30 cellular contexts compared by ENCODE assay signal in genomic region chr22:45276507-45276906, GRCh38. TPM values are rescaled to one million over a fixed set of nuclear protein-coding genes. Genes with fewer than 3 reads are reported as not detected.
DNase-seq lines count a peak whose midpoint lies in the region; ATAC-seq, FAIRE-seq and TF ChIP-seq lines count a peak whose summit lies in the region.
"Had no signal": no experiment of that assay in that cellular context is flagged by ENCODE, and none has a peak within 500 bp of the region (broad histone marks: within the 10 kb centered on the region; RNA-seq: fewer than 3 reads in every experiment).

No MANE protein-coding gene starts in this region.

- H3K27ac ChIP-seq in HepG2 (ENCODE audit: extremely low read length, insufficient read depth, low read length), result peak overlapping the region; percentile 50
- no peak overlapping the region for H3K27ac ChIP-seq in right lobe of liver
- no peak overlapping the region for H3K27ac ChIP-seq in IMR-90 (ENCODE audit: insufficient read depth, low read length)
- H3K27ac ChIP-seq in substantia nigra (ENCODE audit: low read depth, low read length, poor library complexity, severe bottlenecking), result no peak overlapping the region
- no peak overlapping the region for H3K27ac ChIP-seq in adrenal gland
- H3K27ac ChIP-seq: BLaER1 had no signal

- H4K8ac ChIP-seq in IMR-90 (ENCODE audit: low read depth in 2 of 2, low read length in 2 of 2), result no peak overlapping the region

- dilution Hi-C loops in IMR-90 (cut with HindIII; ENCODE audit: low sequenced_read_pairs, unreplicated experiment), result no loop called here

- H3K4me1 ChIP-seq in HepG2 (ENCODE audit: insufficient read depth, low read length), result peaks cover 99% of the 10 kb centered on the region
- no peaks in the 10 kb centered on the region for H3K4me1 ChIP-seq in right lobe of liver
- H3K4me1 ChIP-seq in IMR-90 (ENCODE audit: control insufficient read depth, insufficient read depth, low read length), result peaks cover 12% of the 10 kb centered on the region
- peaks cover 0 to 11% of the 10 kb centered on the region in 2 donors for H3K4me1 ChIP-seq in adrenal gland (replicated peaks in 1 of 2)
- H3K4me1 ChIP-seq: BE2C had no signal

- no peak overlapping the region for H3K9ac ChIP-seq in HepG2 (ENCODE audit: insufficient read depth, low read depth, low read length)
- H3K9ac ChIP-seq in IMR-90 (ENCODE audit: low read depth, low read length), result no peak overlapping the region
- H3K9ac ChIP-seq: BLaER1 had no signal

- H3K4me3 ChIP-seq in HepG2 (replicated peaks in 1 of 3; ENCODE audit: insufficient read depth in 1 of 3, low read depth in 2 of 3, low read length in 3 of 3) (no peak overlapping the region), right lobe of liver (no peak overlapping the region), IMR-90 (ENCODE audit: insufficient read depth, low read depth, low read length) (no peak overlapping the region), adrenal gland (no peak overlapping the region)
- H3K4me3 ChIP-seq: BLaER1, GM12878 had no signal

- no peak for TF ChIP-seq EP300 in HepG2 (IDR thresholded peaks at IDR 0.05; ENCODE audit: low read depth in 2 of 2, low read length in 2 of 2)
- TF ChIP-seq EP300 in HepG2 (CRISPR knock-in tag; IDR thresholded peaks at IDR 0.05; ENCODE audit: borderline replicate concordance), result no peak

- BruUV-seq in HepG2 (replicated peaks; lab: Mats Ljungman, UMichigan) (no TSS peak), IMR-90 (replicated peaks; lab: Mats Ljungman, UMichigan) (no TSS peak)

- POLR2A ChIA-PET in HepG2 (lab: Yijun Ruan, JAX) (no interaction called here), IMR-90 (lab: Charles Lee; ENCODE audit: unreplicated experiment) (no interaction called here)

- H3K27me3 ChIP-seq in HepG2 (ENCODE audit: control insufficient read depth in 1 of 2, insufficient read depth in 2 of 2, low read length in 2 of 2) (no peaks in the 10 kb centered on the region), right lobe of liver (no peaks in the 10 kb centered on the region), IMR-90 (ENCODE audit: control insufficient read depth, insufficient read depth, low read length) (no peaks in the 10 kb centered on the region; the same call in 1 of the 2 replicates), adrenal gland (no peaks in the 10 kb centered on the region)
- H3K27me3 ChIP-seq: BE2C, BLaER1 had no signal

- no peaks in the 10 kb centered on the region for H3K9me1 ChIP-seq in IMR-90 (ENCODE audit: insufficient read depth, low read length)

- H4K20me1 ChIP-seq in HepG2 (ENCODE audit: insufficient read depth, low read length) (no peaks in the 10 kb centered on the region), IMR-90 (ENCODE audit: insufficient read depth, low read length) (no peaks in the 10 kb centered on the region)
- H4K20me1 ChIP-seq: BLaER1 had no signal

- no peak overlapping the region for H2BK15ac ChIP-seq in IMR-90 (ENCODE audit: low read depth, low read length)

- H2AFZ ChIP-seq in HepG2 (ENCODE audit: low read length), result no peak overlapping the region
- H2AFZ ChIP-seq in IMR-90 (replicated peaks; ENCODE audit: low read length, poor library complexity), result no peak overlapping the region

- no peak overlapping the region for H2BK120ac ChIP-seq in IMR-90 (ENCODE audit: low read depth, low read length)

- 94% methylated on average over 3 of the region's 10 CpGs for WGBS in HepG2 (ENCODE audit: low lambda C conversion rate)
- WGBS in right lobe of liver (ENCODE audit: insufficient coverage, low coverage, low lambda C conversion rate, missing lambda C conversion rate), result 63% methylated on average over 1 of the region's 10 CpGs
- 100% methylated on average over 2 of the region's 10 CpGs; no CpG with 5 or more reads in 1 of the 2 experiments for WGBS in IMR-90 (ENCODE audit: extremely low coverage in 2 of 2, insufficient read length in 1 of 2), 2 experiments
- 78 to 85% (median 82%) methylated on average over 4 to 10 of the region's 10 CpGs for WGBS in adrenal gland, 4 donors

- no peak overlapping the region for H2BK20ac ChIP-seq in IMR-90 (ENCODE audit: low read depth, low read length)

- no peak overlapping the region for H3K18ac ChIP-seq in IMR-90 (ENCODE audit: low read depth, low read length)

- intact Hi-C loops in HepG2 (cut with micrococcal nuclease; ENCODE audit: unreplicated experiment) (no loop called here), right lobe of liver (cut with DNase I) (loop anchor here in 1 of 2 donors (10.0 kb wide), 1 partner anchor 278 kb away; no protein-coding TSS in a partner anchor), IMR-90 (cut with micrococcal nuclease) (no loop called here), adrenal gland (cut with DNase I) (no loop called here)

- TF ChIP-seq RAD21 in HepG2 (CRISPR knock-in tag; IDR thresholded peaks at IDR 0.05), result no peak
- no peak for TF ChIP-seq RAD21 in IMR-90 (IDR thresholded peaks at IDR 0.05; ENCODE audit: low read length)

- H3K4me2 ChIP-seq in HepG2 (ENCODE audit: low read depth, low read length) (no peak overlapping the region), IMR-90 (ENCODE audit: low read depth, low read length) (no peak overlapping the region)
- H3K4me2 ChIP-seq: BLaER1 had no signal

- FAIRE-seq in HepG2 (lab: Jason Lieb, UNC), result no peak
- peak; percentile 59 for FAIRE-seq in urothelium cell line (lab: Jason Lieb, UNC)
- FAIRE-seq: A204.1, GM12878, GM12892, GM18507 had no signal

- no peak overlapping the region; the same call in 1 of the 2 replicates for H3K4ac ChIP-seq in IMR-90 (ENCODE audit: low read depth, low read length)

- TF ChIP-seq CTCF in HepG2 (CRISPR knock-in tag; IDR thresholded peaks at IDR 0.05), result no peak
- TF ChIP-seq CTCF in right lobe of liver (IDR thresholded peaks at IDR 0.05), result no peak
- no peak for TF ChIP-seq CTCF in IMR-90 (conservative IDR thresholded peaks at IDR 0.05; ENCODE audit: low read depth, low read length)
- no peak for TF ChIP-seq CTCF in adrenal gland (IDR thresholded peaks at IDR 0.05)

- H4K5ac ChIP-seq in IMR-90 (ENCODE audit: low read depth, low read length), result no peak overlapping the region

- TF ChIP-seq POLR2A in HepG2 (IDR thresholded peaks at IDR 0.05; ENCODE audit: insufficient read depth in 1 of 2, low read depth in 2 of 2, low read length in 2 of 2), result no peak
- TF ChIP-seq POLR2A in right lobe of liver (IDR thresholded peaks at IDR 0.05), result no peak
- TF ChIP-seq POLR2A in IMR-90 (IDR thresholded peaks at IDR 0.05; ENCODE audit: low read depth, low read length), result no peak
- no peak for TF ChIP-seq POLR2A in adrenal gland (IDR thresholded peaks at IDR 0.05)

- H3K23ac ChIP-seq in IMR-90 (ENCODE audit: low read depth, low read length), result no peak overlapping the region

- no peak overlapping the region for H3K56ac ChIP-seq in IMR-90 (ENCODE audit: extremely low read depth, insufficient read depth, low read length)

- no peaks in the 10 kb centered on the region for H3K9me3 ChIP-seq in HepG2 (ENCODE audit: low read length)
- no peaks in the 10 kb centered on the region for H3K9me3 ChIP-seq in right lobe of liver
- H3K9me3 ChIP-seq in IMR-90 (ENCODE audit: control insufficient read depth, insufficient read depth, low read length), result no peaks in the 10 kb centered on the region
- H3K9me3 ChIP-seq in adrenal gland (replicated peaks in 1 of 3), result no peaks in the 10 kb centered on the region
- H3K9me3 ChIP-seq: BE2C, BLaER1 had no signal

- no peak overlapping the region for H2AK9ac ChIP-seq in IMR-90 (replicated peaks; ENCODE audit: low read depth, low read length, poor library complexity)

- no peak overlapping the region for H2BK5ac ChIP-seq in IMR-90 (ENCODE audit: low read depth, low read length, poor library complexity, severe bottlenecking)

- ATAC-seq in HepG2 (no peak), right lobe of liver (no peak), IMR-90 (ENCODE audit: low read depth) (no peak)
- ATAC-seq: CD8-positive, alpha-beta T cell; GM12878 had no signal

- CTCF ChIA-PET in HepG2 (lab: Yijun Ruan, JAX; ENCODE audit: low intra/inter-chr PET ratio, low total read pairs) (no interaction called here), IMR-90 (lab: Yijun Ruan, JAX) (no interaction called here)

- H2AK5ac ChIP-seq in IMR-90 (ENCODE audit: low read depth, low read length), result peak overlapping the region; percentile 16; the same call in 1 of the 2 replicates

- no peaks in the 10 kb centered on the region for H3K79me1 ChIP-seq in IMR-90 (ENCODE audit: low read depth in 1 of 2, low read length in 2 of 2)

- H3K36me3 ChIP-seq in HepG2 (replicated peaks in 1 of 2; ENCODE audit: control insufficient read depth in 1 of 2, insufficient read depth in 2 of 2, low read length in 2 of 2) (no peaks in the 10 kb centered on the region), right lobe of liver (no peaks in the 10 kb centered on the region), IMR-90 (ENCODE audit: control insufficient read depth, insufficient read depth, low read length) (no peaks in the 10 kb centered on the region), adrenal gland (replicated peaks in 1 of 2) (no peaks in the 10 kb centered on the region)
- H3K36me3 ChIP-seq: BE2C, BLaER1 had no signal

- H3K79me2 ChIP-seq in HepG2 (ENCODE audit: insufficient read depth, low read length), result no peaks in the 10 kb centered on the region

- H3K14ac ChIP-seq in IMR-90 (replicated peaks; ENCODE audit: low read depth, low read length), result no peak overlapping the region

- in situ Hi-C loops in HepG2 (cut with HindIII; ENCODE audit: extremely low pct_ligation_motif_present, low pct_unique_long_range_greater_than_20kb), result no loop called here
- in situ Hi-C loops in IMR-90 (cut with MboI; ENCODE audit: low sequenced_read_pairs), result no loop called here

- H4K91ac ChIP-seq in IMR-90 (ENCODE audit: insufficient read depth, low read depth, low read length), result no peak overlapping the region

- no peak for DNase-seq in HepG2 (ENCODE audit: low spot score)
- no peak for DNase-seq in right lobe of liver
- DNase-seq in IMR-90, result no peak
- peak; percentile 51 for DNase-seq in islet precursor cell
- no peak for DNase-seq in urothelium cell line (ENCODE audit: low spot score)
- DNase-seq in substantia nigra (lab: John Stamatoyannopoulos, UW), result no peak
- no peak for DNase-seq in adrenal gland
- DNase-seq in NCI-H1417 (lab: John Stamatoyannopoulos, UW), result no peak
- DNase-seq: 8988T; ACHN; BE2C; C1 segment of cervical spinal cord; CD4-positive, alpha-beta T cell; CD8-positive, alpha-beta T cell; DMS 273 treated with DMSO at 0.1 percent for 48 hours; DMS153; DMS53; DMS79; DND-41; EL; GDM1 had no signal

RNA-seq across cellular contexts. Expression of gene UPK3A, which starts 8.2 kb away (rescaled TPM):
- 10.0 and 10.5 TPM in 2 replicates for total RNA-seq in HepG2 (2016; rRNA removed; fragmentation: Illumina TruSeq; extraction: Trizol)
- total RNA-seq in HepG2 (2016; cell fraction: cytosol; rRNA removed; fragmentation: Illumina TruSeq; extraction: Trizol; ENCODE audit: low read depth), result 9.4 and 11.8 TPM in 2 replicates
- total RNA-seq in HepG2 (2016; cell fraction: insoluble cytoplasmic fraction; rRNA removed; fragmentation: Illumina TruSeq; extraction: Trizol), result 9.5 and 11.5 TPM in 2 replicates
- total RNA-seq in HepG2 (2016; cell fraction: membrane; rRNA removed; fragmentation: Illumina TruSeq; extraction: Trizol), result 10.2 and 12.3 TPM in 2 replicates
- 3.3 and 4.2 TPM in 2 replicates for total RNA-seq in HepG2 (2016; cell fraction: nucleus; rRNA removed; fragmentation: Illumina TruSeq; extraction: Trizol)
- polyA plus RNA-seq in HepG2 (2011; rRNA removed), result 12.2 and 13.8 TPM in 2 replicates
- 10.6 and 20.2 TPM in 2 replicates for polyA plus RNA-seq in HepG2 (2011; cell fraction: cytosol; rRNA removed)
- polyA plus RNA-seq in HepG2 (2011; cell fraction: nucleus; rRNA removed), result 5.9 and 7.2 TPM in 2 replicates
- polyA plus RNA-seq in HepG2 (2012), result 4.3 and 11.1 TPM in 2 replicates
- polyA plus RNA-seq in HepG2 (2016; cell fraction: cytosol; fragmentation: Illumina TruSeq; extraction: Trizol; ENCODE audit: low read depth), result 14.1 and 18.5 TPM in 2 replicates
- 14.2 and 18.6 TPM in 2 replicates for polyA plus RNA-seq in HepG2 (2016; cell fraction: insoluble cytoplasmic fraction; fragmentation: Illumina TruSeq; extraction: Trizol; ENCODE audit: low read depth)
- polyA plus RNA-seq in HepG2 (2016; cell fraction: membrane; fragmentation: Illumina TruSeq; extraction: Trizol; ENCODE audit: low read depth), result 13.4 and 14.9 TPM in 2 replicates
- polyA plus RNA-seq in HepG2 (2016; cell fraction: nucleus; fragmentation: Illumina TruSeq; extraction: Trizol; ENCODE audit: insufficient read depth, low read depth), result 12.3 and 12.7 TPM in 2 replicates
- polyA minus RNA-seq in HepG2 (2011; rRNA and poly(A)+ RNA removed; ENCODE audit: low replicate concordance), result 30.1 TPM in 1 of 2 replicates, not detected in the other
- 3.4 and 3.6 TPM in 2 replicates for polyA minus RNA-seq in HepG2 (2011; cell fraction: cytosol; rRNA and poly(A)+ RNA removed)
- polyA minus RNA-seq in HepG2 (2011; cell fraction: nucleus; rRNA and poly(A)+ RNA removed), result 2.2 and 3.2 TPM in 2 replicates
- not detected for total RNA-seq in right lobe of liver
- not detected in 2 replicates for total RNA-seq in IMR-90 (2012; rRNA removed)
- not detected in 2 replicates for polyA plus RNA-seq in IMR-90 (2012; rRNA removed)
- not detected in 2 replicates for polyA plus RNA-seq in IMR-90 (2012; cell fraction: cytosol; rRNA removed)
- polyA plus RNA-seq in IMR-90 (2012; cell fraction: nucleus; rRNA removed; ENCODE audit: low replicate concordance), result not detected in 2 replicates
- total RNA-seq in adrenal gland, result not detected
- polyA plus RNA-seq in adrenal gland, result under 1 TPM in 1 of 3 donors, not detected in 2; 0.17 TPM
- total RNA-seq: A673; CD4-positive, alpha-beta T cell; CD8-positive, alpha-beta T cell; Daoy; G401; GM12878 had no signal
- polyA plus RNA-seq: AG04450, GM12878 had no signal

RNA-seq across cellular contexts. Expression of gene FAM118A, which starts 33.2 kb away (rescaled TPM):
- 26.4 and 36.7 TPM in 2 replicates for total RNA-seq in HepG2 (2016; rRNA removed; fragmentation: Illumina TruSeq; extraction: Trizol)
- 28.0 and 29.8 TPM in 2 replicates for total RNA-seq in HepG2 (2016; cell fraction: cytosol; rRNA removed; fragmentation: Illumina TruSeq; extraction: Trizol; ENCODE audit: low read depth)
- total RNA-seq in HepG2 (2016; cell fraction: insoluble cytoplasmic fraction; rRNA removed; fragmentation: Illumina TruSeq; extraction: Trizol), result 25.8 and 32.7 TPM in 2 replicates
- 21.5 TPM in 2 replicates for total RNA-seq in HepG2 (2016; cell fraction: membrane; rRNA removed; fragmentation: Illumina TruSeq; extraction: Trizol)
- total RNA-seq in HepG2 (2016; cell fraction: nucleus; rRNA removed; fragmentation: Illumina TruSeq; extraction: Trizol), result 34.3 and 41.9 TPM in 2 replicates
- polyA plus RNA-seq in HepG2 (2011; rRNA removed), result 48.2 TPM in 2 replicates
- 24.5 and 25.4 TPM in 2 replicates for polyA plus RNA-seq in HepG2 (2011; cell fraction: cytosol; rRNA removed)
- polyA plus RNA-seq in HepG2 (2011; cell fraction: nucleus; rRNA removed), result 91.1 and 92.6 TPM in 2 replicates
- 34.1 and 39.4 TPM in 2 replicates for polyA plus RNA-seq in HepG2 (2012)
- polyA plus RNA-seq in HepG2 (2016; cell fraction: cytosol; fragmentation: Illumina TruSeq; extraction: Trizol; ENCODE audit: low read depth), result 8.3 and 8.5 TPM in 2 replicates
- 26.6 and 30.9 TPM in 2 replicates for polyA plus RNA-seq in HepG2 (2016; cell fraction: insoluble cytoplasmic fraction; fragmentation: Illumina TruSeq; extraction: Trizol; ENCODE audit: low read depth)
- polyA plus RNA-seq in HepG2 (2016; cell fraction: membrane; fragmentation: Illumina TruSeq; extraction: Trizol; ENCODE audit: low read depth), result 15.4 and 16.9 TPM in 2 replicates
- 87.6 and 89.2 TPM in 2 replicates for polyA plus RNA-seq in HepG2 (2016; cell fraction: nucleus; fragmentation: Illumina TruSeq; extraction: Trizol; ENCODE audit: insufficient read depth, low read depth)
- 15.6 and 49.1 TPM in 2 replicates for polyA minus RNA-seq in HepG2 (2011; rRNA and poly(A)+ RNA removed; ENCODE audit: low replicate concordance)
- polyA minus RNA-seq in HepG2 (2011; cell fraction: cytosol; rRNA and poly(A)+ RNA removed), result 12.3 and 12.7 TPM in 2 replicates
- 57.0 and 67.1 TPM in 2 replicates for polyA minus RNA-seq in HepG2 (2011; cell fraction: nucleus; rRNA and poly(A)+ RNA removed)
- total RNA-seq in right lobe of liver, result 10 to 100 TPM in 4 of 6 experiments, 1 to 10 TPM in 2; 5.6 to 43.0 (median 17.3) TPM
- total RNA-seq in IMR-90 (2012; rRNA removed), result 15.8 and 20.6 TPM in 2 replicates
- 83.4 and 95.6 TPM in 2 replicates for polyA plus RNA-seq in IMR-90 (2012; rRNA removed)
- 27.4 and 66.8 TPM in 2 replicates for polyA plus RNA-seq in IMR-90 (2012; cell fraction: cytosol; rRNA removed)
- 778 and 1,218 TPM in 2 replicates for polyA plus RNA-seq in IMR-90 (2012; cell fraction: nucleus; rRNA removed; ENCODE audit: low replicate concordance)
- 10 to 100 TPM in 7 of 8 donors, 1 to 10 TPM in 1; 6.8 to 47.6 (median 13.0) TPM for total RNA-seq in adrenal gland
- polyA plus RNA-seq in adrenal gland, result 100 to 1,000 TPM in 1 of 3 donors, 10 to 100 TPM in 2; 28.1 to 101 (median 28.7) TPM

RNA-seq across cellular contexts. Expression of gene KIAA0930, which starts 35.8 kb away (rescaled TPM):
- total RNA-seq in HepG2 (2016; rRNA removed; fragmentation: Illumina TruSeq; extraction: Trizol) (25.5 and 27.0 TPM in 2 replicates), right lobe of liver (10 to 100 TPM; 24.5 to 57.9 (median 40.8) TPM), IMR-90 (2012; rRNA removed) (21.7 and 25.3 TPM in 2 replicates), adrenal gland (100 to 1,000 TPM in 4 of 8 donors, 10 to 100 TPM in 4; 52.7 to 142 (median 96.4) TPM)
- 8.5 and 8.8 TPM in 2 replicates for total RNA-seq in HepG2 (2016; cell fraction: cytosol; rRNA removed; fragmentation: Illumina TruSeq; extraction: Trizol; ENCODE audit: low read depth)
- total RNA-seq in HepG2 (2016; cell fraction: insoluble cytoplasmic fraction; rRNA removed; fragmentation: Illumina TruSeq; extraction: Trizol), result 20.2 and 27.2 TPM in 2 replicates
- 26.6 and 27.7 TPM in 2 replicates for total RNA-seq in HepG2 (2016; cell fraction: membrane; rRNA removed; fragmentation: Illumina TruSeq; extraction: Trizol)
- total RNA-seq in HepG2 (2016; cell fraction: nucleus; rRNA removed; fragmentation: Illumina TruSeq; extraction: Trizol), result 13.4 and 15.4 TPM in 2 replicates
- polyA plus RNA-seq in HepG2 (2011; rRNA removed) (38.2 and 46.3 TPM in 2 replicates), IMR-90 (2012; rRNA removed) (34.1 and 38.1 TPM in 2 replicates), adrenal gland (100 to 1,000 TPM in 2 of 3 donors, 10 to 100 TPM in 1; 43.3 to 183 (median 152) TPM)
- polyA plus RNA-seq in HepG2 (2011; cell fraction: cytosol; rRNA removed), result 39.3 and 40.1 TPM in 2 replicates
- 32.6 and 39.0 TPM in 2 replicates for polyA plus RNA-seq in HepG2 (2011; cell fraction: nucleus; rRNA removed)
- polyA plus RNA-seq in HepG2 (2012), result 24.1 and 35.1 TPM in 2 replicates
- polyA plus RNA-seq in HepG2 (2016; cell fraction: cytosol; fragmentation: Illumina TruSeq; extraction: Trizol; ENCODE audit: low read depth), result 14.2 and 17.6 TPM in 2 replicates
- 26.4 and 31.5 TPM in 2 replicates for polyA plus RNA-seq in HepG2 (2016; cell fraction: insoluble cytoplasmic fraction; fragmentation: Illumina TruSeq; extraction: Trizol; ENCODE audit: low read depth)
- polyA plus RNA-seq in HepG2 (2016; cell fraction: membrane; fragmentation: Illumina TruSeq; extraction: Trizol; ENCODE audit: low read depth), result 30.2 and 31.7 TPM in 2 replicates
- polyA plus RNA-seq in HepG2 (2016; cell fraction: nucleus; fragmentation: Illumina TruSeq; extraction: Trizol; ENCODE audit: insufficient read depth, low read depth), result 28.9 and 29.2 TPM in 2 replicates
- polyA minus RNA-seq in HepG2 (2011; rRNA and poly(A)+ RNA removed; ENCODE audit: low replicate concordance), result 40.1 and 54.5 TPM in 2 replicates
- 21.4 and 26.1 TPM in 2 replicates for polyA minus RNA-seq in HepG2 (2011; cell fraction: cytosol; rRNA and poly(A)+ RNA removed)
- 4.8 and 8.6 TPM in 2 replicates for polyA minus RNA-seq in HepG2 (2011; cell fraction: nucleus; rRNA and poly(A)+ RNA removed)
- 45.7 and 62.0 TPM in 2 replicates for polyA plus RNA-seq in IMR-90 (2012; cell fraction: cytosol; rRNA removed)
- 134 and 167 TPM in 2 replicates for polyA plus RNA-seq in IMR-90 (2012; cell fraction: nucleus; rRNA removed; ENCODE audit: low replicate concordance)
